ENCODE assay signal across 13 cellular contexts in the genomic region with DNA sequence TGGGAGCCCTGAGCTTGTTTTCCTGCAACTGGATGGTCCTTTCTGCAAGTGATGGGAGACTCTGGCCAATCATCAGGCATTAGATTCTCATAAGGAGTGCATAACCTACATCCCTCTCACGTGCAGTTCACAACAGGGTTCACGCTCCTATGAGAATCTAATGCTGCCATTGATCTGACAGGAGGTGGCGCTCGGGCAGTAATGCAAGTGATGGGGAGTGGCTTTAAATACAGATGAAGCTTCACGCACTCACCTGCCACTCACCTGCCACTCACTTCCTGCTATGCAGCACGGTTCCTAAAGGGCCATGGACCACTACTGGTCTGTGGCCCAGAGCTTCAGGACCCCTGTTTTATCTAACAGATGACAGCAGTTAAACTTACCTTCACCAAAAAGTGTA. TPM values are rescaled to one million over a fixed set of nuclear protein-coding genes. Genes with fewer than 3 reads are reported as not detected.
A peak's percentile ranks its signal among the peaks of the same experiment; 100 is the strongest.
DNase-seq lines count a peak whose midpoint lies in the region; ATAC-seq and TF ChIP-seq lines count a peak whose summit lies in the region.
"Had no signal": no experiment of that assay in that cellular context is flagged by ENCODE, and none has a peak within 500 bp of the region (broad histone marks: within the 10 kb centered on the region; RNA-seq: fewer than 3 reads in every experiment).

No MANE protein-coding gene starts in this region.

- H3K9me3 Mint-ChIP-seq in H9 (peaks cover 0 to 5% of the 10 kb centered on the region in 2 experiments; a peak in 3 of 5 replicates), T-cell (no peaks in the 10 kb centered on the region)
- H3K9me3 Mint-ChIP-seq: HFFc6 had no signal

- no peak overlapping the region for H3K27ac Mint-ChIP-seq in H9
- peak overlapping the region; percentile 4 to 74 for H3K27ac Mint-ChIP-seq in T-cell

- no peak overlapping the region for H4K91ac ChIP-seq in H9 (ENCODE audit: insufficient read length, low read depth, low read length)

- no peak overlapping the region for H3K14ac ChIP-seq in H9 (ENCODE audit: insufficient read depth, low read length)

- peak; percentile 48; the same call in 2 of the 3 replicates for TF ChIP-seq CTCF in H9 (conservative IDR thresholded peaks at IDR 0.05)
- TF ChIP-seq CTCF in neural cell (IDR thresholded peaks at IDR 0.05; ENCODE audit: poor library complexity, severe bottlenecking), result peak; percentile 26

- no peaks in the 10 kb centered on the region for H3K36me3 ChIP-seq in neural cell (ENCODE audit: insufficient read depth, low read length)

- no peak overlapping the region for H2BK5ac ChIP-seq in H9 (ENCODE audit: insufficient read length, low read length)

- no peak overlapping the region for H3K23ac ChIP-seq in H9 (ENCODE audit: insufficient read length, low read depth, low read length)

- no peak overlapping the region for H2AFZ ChIP-seq in H9 (ENCODE audit: low read length)
- H2AFZ ChIP-seq in neural cell (ENCODE audit: low read depth, low read length), result no peak overlapping the region

- H3K79me2 ChIP-seq in H9 (ENCODE audit: insufficient read depth, low read length) (no peaks in the 10 kb centered on the region), neural cell (replicated peaks; ENCODE audit: insufficient read depth, low read length) (no peaks in the 10 kb centered on the region)

- peaks cover 0 to 3% of the 10 kb centered on the region in 2 experiments; a peak in 1 of 4 replicates for H3K4me1 Mint-ChIP-seq in H9
- peaks cover 27 to 33% (median 31%) of the 10 kb centered on the region in 3 donors for H3K4me1 Mint-ChIP-seq in T-cell

- no peaks in the 10 kb centered on the region for H3K27me3 ChIP-seq in H9 (ENCODE audit: insufficient read depth, low read length)
- H3K27me3 ChIP-seq in neural cell (ENCODE audit: insufficient read depth, low read depth, low read length), result no peaks in the 10 kb centered on the region
- H3K27me3 ChIP-seq: dorsolateral prefrontal cortex had no signal

- no peak overlapping the region for H2BK12ac ChIP-seq in H9 (ENCODE audit: insufficient read length, low read depth, low read length)

- no peaks in the 10 kb centered on the region for H3K23me2 ChIP-seq in H9 (ENCODE audit: insufficient read length, low read depth, low read length, poor library complexity, severe bottlenecking)

- H4K5ac ChIP-seq in H9 (ENCODE audit: insufficient read length, low read depth, low read length), result no peak overlapping the region

- no peak overlapping the region for H2BK15ac ChIP-seq in H9 (ENCODE audit: low read depth, low read length)

- TF ChIP-seq EP300 in neural cell (conservative IDR thresholded peaks at IDR 0.05; ENCODE audit: poor library complexity, severe bottlenecking), result peak; percentile 48

- H3K9ac ChIP-seq in H9 (ENCODE audit: extremely low read depth, insufficient read length, low read length) (no peak overlapping the region), neural cell (ENCODE audit: low read length) (no peak overlapping the region)

- H3K27me3 Mint-ChIP-seq in H9 (ENCODE audit: low read depth) (no peaks in the 10 kb centered on the region), T-cell (no peaks in the 10 kb centered on the region)

- CTCF ChIA-PET in T-cell (lab: Charles Lee), result no interaction called here

- no peak for TF ChIP-seq RAD21 in neural cell (conservative IDR thresholded peaks at IDR 0.05)

- no peak overlapping the region for H3T11ph ChIP-seq in H9 (ENCODE audit: low read length)

- no peaks in the 10 kb centered on the region for H3K9me2 ChIP-seq in neural cell (ENCODE audit: insufficient read depth, low read length)

- WGBS in H9 (ENCODE audit: extremely low coverage, insufficient read length, low lambda C conversion rate), result no CpG with 5 or more reads among the region's 6 CpGs

- H4K20me1 ChIP-seq in H9 (ENCODE audit: control insufficient read depth, insufficient read depth, insufficient read length) (no peaks in the 10 kb centered on the region), neural cell (ENCODE audit: insufficient read depth) (no peaks in the 10 kb centered on the region)

- POLR2A ChIA-PET in T-cell (lab: Charles Lee), result interaction anchor here in 1 of 2 donors (0.5 kb wide), 1 partner anchor 457 kb away, joined by 8 read pairs; no protein-coding TSS in a partner anchor

- DNase-seq in H9, result peak; percentile 69
- DNase-seq in T-cell, result peak in 33 of 34 experiments; percentile 1 to 53 (median 36)
- DNase-seq in activated effector memory CD4-positive, alpha-beta T cell treated with anti-CD3 and anti-CD28 coated beads, Interleukin-2, amount 50 U/mL, for 16 hours, result peak; percentile 79
- no peak for DNase-seq in CD1c-positive myeloid dendritic cell (ENCODE audit: extremely low spot score)
- DNase-seq: DMS153, dorsolateral prefrontal cortex, HFFc6, NCI-H187 treated with DMSO at 0.1 percent for 48 hours, SHP77 treated with DMSO at 0.1 percent for 48 hours had no signal

- H3K4me2 ChIP-seq in H9 (ENCODE audit: insufficient read depth, insufficient read length, low read length) (no peak overlapping the region), neural cell (ENCODE audit: low read length) (no peak overlapping the region)

- H2BK20ac ChIP-seq in H9 (ENCODE audit: low read depth, low read length, poor library complexity, severe bottlenecking), result no peak overlapping the region

- H3K36me3 Mint-ChIP-seq in H9 (ENCODE audit: insufficient read depth in 1 of 3, low read depth in 3 of 3) (peaks cover 2 to 12% (median 11%) of the 10 kb centered on the region in 3 experiments; a peak in 6 of 7 replicates), T-cell (peaks cover 8% of the 10 kb centered on the region)

- no peak overlapping the region for H3K56ac ChIP-seq in H9 (ENCODE audit: insufficient read length, low read depth, low read length)

- H2BK120ac ChIP-seq in H9 (ENCODE audit: low read depth, low read length, poor library complexity, severe bottlenecking), result no peak overlapping the region

- H3K9me3 ChIP-seq in H9 (ENCODE audit: control insufficient read depth, low read depth, low read length) (no peaks in the 10 kb centered on the region), neural cell (ENCODE audit: low read length) (no peaks in the 10 kb centered on the region)

- H3K4me3 Mint-ChIP-seq in H9 (no peak overlapping the region), T-cell (no peak overlapping the region)

- H3K27ac ChIP-seq in H9 (ENCODE audit: insufficient read length, low read depth, low read length) (no peak overlapping the region), neural cell (ENCODE audit: low read length) (no peak overlapping the region)
- H3K27ac ChIP-seq: dorsolateral prefrontal cortex had no signal

- peak; percentile 58 to 85 (median 80) for ATAC-seq in T-cell (replicated peaks in 1 of 4)
- no peak for ATAC-seq in HG03571 (IDR thresholded peaks at IDR 0.05; ENCODE audit: unreplicated experiment)
- ATAC-seq in GM21529 (IDR thresholded peaks at IDR 0.05; ENCODE audit: unreplicated experiment), result no peak
- ATAC-seq in HG02885 (IDR thresholded peaks at IDR 0.05; ENCODE audit: poor library complexity, unreplicated experiment), result no peak

- no peaks in the 10 kb centered on the region for H3K4me1 ChIP-seq in H9 (ENCODE audit: insufficient read depth, low read length)

- no peak overlapping the region for H4K8ac ChIP-seq in H9 (replicated peaks; ENCODE audit: insufficient read length, low read depth, low read length)

- no peaks in the 10 kb centered on the region for H3F3A ChIP-seq in neural cell (ENCODE audit: insufficient read depth, low read length, poor library complexity, severe bottlenecking)

- H3K18ac ChIP-seq in H9 (ENCODE audit: insufficient read length, low read depth, low read length), result no peak overlapping the region

- no peak overlapping the region for H3K4me3 ChIP-seq in neural cell (ENCODE audit: low read length)
- H3K4me3 ChIP-seq: dorsolateral prefrontal cortex had no signal

- no peak overlapping the region for H3K4ac ChIP-seq in H9 (ENCODE audit: low read depth, low read length)

- no peak overlapping the region for H2AK5ac ChIP-seq in H9 (ENCODE audit: insufficient read length, low read length)

- no peaks in the 10 kb centered on the region for H3K79me1 ChIP-seq in H9 (ENCODE audit: insufficient read depth, low read depth, low read length, poor library complexity, severe bottlenecking)

TF ChIP-seq in neural cell, 6 proteins besides CTCF, POLR2A, EP300 and RAD21:
- TF ChIP-seq MXI1 (conservative IDR thresholded peaks at IDR 0.05; ENCODE audit: poor library complexity, severe bottlenecking) (no peak), SMC3 (conservative IDR thresholded peaks at IDR 0.05; ENCODE audit: poor library complexity) (peak; percentile 15)

RNA-seq across cellular contexts. Expression of gene CSNK1G1, which starts 21.4 kb away (rescaled TPM):
- total RNA-seq in H9 (2021) (17.1 and 19.7 TPM in 2 replicates), T-cell (10 to 100 TPM; 22.3 to 25.6 (median 23.6) TPM)
- polyA plus RNA-seq in neural cell, result 18.9 and 19.6 TPM in 2 replicates
- 81.8 and 86.8 TPM in 2 replicates for polyA minus RNA-seq in neural cell

RNA-seq across cellular contexts. Expression of gene PCLAF, which starts 46.7 kb away (rescaled TPM):
- total RNA-seq in H9 (2021) (65.6 and 74.5 TPM in 2 replicates), T-cell (1 to 10 TPM in 4 of 5 donors, under 1 TPM in 1; 0.96 to 2.4 (median 1.6) TPM)
- 5.3 and 10.8 TPM in 2 replicates for polyA plus RNA-seq in neural cell
- 1.4 and 1.9 TPM in 2 replicates for polyA minus RNA-seq in neural cell

RNA-seq across cellular contexts. Expression of gene TRIP4, which starts 53.1 kb away (rescaled TPM):
- total RNA-seq in H9 (2021) (21.7 and 22.9 TPM in 2 replicates), T-cell (10 to 100 TPM; 17.3 to 24.5 (median 21.7) TPM)
- 20.8 and 25.7 TPM in 2 replicates for polyA plus RNA-seq in neural cell
- 19.7 and 26.2 TPM in 2 replicates for polyA minus RNA-seq in neural cell

Comparison
In these comparisons a context has a peak if more than half of its experiments do, and no peak if none do; other contexts are left out.
1. H3K27ac Mint-ChIP-seq: peak in T-cell (2 of 2); none in H9 (0 of 3).
2. ATAC-seq: peak in T-cell (4 of 4); none in HG03571 (single experiment), GM21529 (single experiment) and HG02885 (single experiment).
3. RNA of gene PCLAF, which starts 46.7 kb away (total RNA-seq): 65.6 to 74.5 TPM in H9; 0.96 to 2.4 TPM in T-cell; every median in the first group is over 10 times any median in the second.